15 cellular contexts compared by ENCODE assay signal in genomic region chr10:17476073-17476472, GRCh38. TPM values are rescaled to one million over a fixed set of nuclear protein-coding genes. Genes with fewer than 3 reads are reported as not detected.
DNase-seq lines count a peak whose midpoint lies in the region; ATAC-seq lines count a peak whose summit lies in the region.
"Had no signal": no experiment of that assay in that cellular context is flagged by ENCODE, and none has a peak within 500 bp of the region (broad histone marks: within the 10 kb centered on the region; RNA-seq: fewer than 3 reads in every experiment).

No MANE protein-coding gene starts in this region.

- intact Hi-C loops in activated T-helper 1 cell treated with anti-CD3 and anti-CD28 coated beads, Interleukin-12 subunit alpha, Interleukin-12 subunit beta, Interleukin-2, Interleukin-4 antibody, amounts not matched to agents 30 ng/mL and 10 ng/mL and 1 ng/mL, durations not matched to agents 14 hours and 24 hours and 36 hours (cut with micrococcal nuclease), result no loop called here

- H3K9me3 Mint-ChIP-seq in stimulated activated memory B cell treated with anti-CD40 and anti-IgM and Interleukin-4, amounts not matched to agents 10 μg/mL and 1 μg/mL and 100 μg/mL, for 72 hours, result peaks cover under 1% of the 10 kb centered on the region
- no peaks in the 10 kb centered on the region for H3K9me3 Mint-ChIP-seq in activated T-helper 1 cell treated with anti-CD3 and anti-CD28 coated beads, Interleukin-12 subunit alpha, Interleukin-12 subunit beta, Interleukin-2, Interleukin-4 antibody, amounts not matched to agents 30 ng/mL and 10 ng/mL and 1 ng/mL, durations not matched to agents 14 hours and 24 hours and 36 hours
- no peaks in the 10 kb centered on the region for H3K9me3 Mint-ChIP-seq in activated CD8-positive, alpha-beta memory T cell treated with anti-CD3 and anti-CD28 coated beads, Interleukin-2, amount 10 ng/mL, durations not matched to agents 7 days and 5 days (ENCODE audit: low read depth)

- no peak for DNase-seq in activated T-helper 1 cell treated with anti-CD3 and anti-CD28 coated beads, Interleukin-12 subunit alpha, Interleukin-12 subunit beta, Interleukin-2, Interleukin-4 antibody, amounts not matched to agents 30 ng/mL and 10 ng/mL and 1 ng/mL, durations not matched to agents 14 hours and 24 hours and 36 hours (ENCODE audit: low spot score)
- no peak for DNase-seq in activated CD8-positive, alpha-beta memory T cell treated with anti-CD3 and anti-CD28 coated beads, Interleukin-2, amount 10 ng/mL, durations not matched to agents 7 days and 5 days
- DNase-seq: activated CD4-positive, alpha-beta T cell treated with anti-CD3 and anti-CD28 coated beads for 36 hours; activated naive CD4-positive, alpha-beta T cell treated with anti-CD3 and anti-CD28 coated beads, Interleukin-2, amount 50 U/mL, for 16 hours; Caco-2; colonic mucosa; foreskin keratinocyte; right lobe of liver; substantia nigra had no signal

- CTCF ChIA-PET in activated CD8-positive, alpha-beta memory T cell treated with anti-CD3 and anti-CD28 coated beads, Interleukin-2, amount 10 ng/mL, durations not matched to agents 7 days and 5 days (lab: Charles Lee), result no interaction called here

- no peak overlapping the region for H3K27ac Mint-ChIP-seq in stimulated activated memory B cell treated with anti-CD40 and anti-IgM and Interleukin-4, amounts not matched to agents 10 μg/mL and 1 μg/mL and 100 μg/mL, for 72 hours
- no peak overlapping the region for H3K27ac Mint-ChIP-seq in activated T-helper 1 cell treated with anti-CD3 and anti-CD28 coated beads, Interleukin-12 subunit alpha, Interleukin-12 subunit beta, Interleukin-2, Interleukin-4 antibody, amounts not matched to agents 30 ng/mL and 10 ng/mL and 1 ng/mL, durations not matched to agents 14 hours and 24 hours and 36 hours
- no peak overlapping the region for H3K27ac Mint-ChIP-seq in activated CD8-positive, alpha-beta memory T cell treated with anti-CD3 and anti-CD28 coated beads, Interleukin-2, amount 10 ng/mL, durations not matched to agents 7 days and 5 days
- H3K27ac Mint-ChIP-seq: activated CD4-positive, alpha-beta T cell treated with anti-CD3 and anti-CD28 coated beads for 36 hours had no signal

- H3K4me1 Mint-ChIP-seq in stimulated activated memory B cell treated with anti-CD40 and anti-IgM and Interleukin-4, amounts not matched to agents 10 μg/mL and 1 μg/mL and 100 μg/mL, for 72 hours, result peaks cover 6% of the 10 kb centered on the region
- no peaks in the 10 kb centered on the region for H3K4me1 Mint-ChIP-seq in activated T-helper 1 cell treated with anti-CD3 and anti-CD28 coated beads, Interleukin-12 subunit alpha, Interleukin-12 subunit beta, Interleukin-2, Interleukin-4 antibody, amounts not matched to agents 30 ng/mL and 10 ng/mL and 1 ng/mL, durations not matched to agents 14 hours and 24 hours and 36 hours (ENCODE audit: low read depth)
- H3K4me1 Mint-ChIP-seq in activated CD8-positive, alpha-beta memory T cell treated with anti-CD3 and anti-CD28 coated beads, Interleukin-2, amount 10 ng/mL, durations not matched to agents 7 days and 5 days, result peaks cover 3% of the 10 kb centered on the region

- ATAC-seq in GM18868 (IDR thresholded peaks at IDR 0.05; ENCODE audit: unreplicated experiment) (peak; percentile 77), HG02610 (IDR thresholded peaks at IDR 0.05; ENCODE audit: unreplicated experiment) (peak; percentile 79), HG03354 (IDR thresholded peaks at IDR 0.05; ENCODE audit: poor library complexity, severe bottlenecking, unreplicated experiment) (peak; percentile 48), HG03571 (IDR thresholded peaks at IDR 0.05; ENCODE audit: unreplicated experiment) (no peak)
- ATAC-seq in stimulated activated memory B cell treated with anti-CD40 and anti-IgM and Interleukin-4, amounts not matched to agents 10 μg/mL and 1 μg/mL and 100 μg/mL, for 72 hours, result peak; percentile 36
- no peak for ATAC-seq in activated CD8-positive, alpha-beta memory T cell treated with anti-CD3 and anti-CD28 coated beads, Interleukin-2, amount 10 ng/mL, durations not matched to agents 7 days and 5 days
- ATAC-seq: activated CD4-positive, alpha-beta T cell treated with anti-CD3 and anti-CD28 coated beads for 36 hours; foreskin keratinocyte had no signal

- no peak overlapping the region for H3K4me3 Mint-ChIP-seq in stimulated activated memory B cell treated with anti-CD40 and anti-IgM and Interleukin-4, amounts not matched to agents 10 μg/mL and 1 μg/mL and 100 μg/mL, for 72 hours
- no peak overlapping the region for H3K4me3 Mint-ChIP-seq in activated T-helper 1 cell treated with anti-CD3 and anti-CD28 coated beads, Interleukin-12 subunit alpha, Interleukin-12 subunit beta, Interleukin-2, Interleukin-4 antibody, amounts not matched to agents 30 ng/mL and 10 ng/mL and 1 ng/mL, durations not matched to agents 14 hours and 24 hours and 36 hours
- H3K4me3 Mint-ChIP-seq in activated CD8-positive, alpha-beta memory T cell treated with anti-CD3 and anti-CD28 coated beads, Interleukin-2, amount 10 ng/mL, durations not matched to agents 7 days and 5 days, result no peak overlapping the region
- H3K4me3 Mint-ChIP-seq: activated CD4-positive, alpha-beta T cell treated with anti-CD3 and anti-CD28 coated beads for 36 hours had no signal

- H3K36me3 Mint-ChIP-seq in stimulated activated memory B cell treated with anti-CD40 and anti-IgM and Interleukin-4, amounts not matched to agents 10 μg/mL and 1 μg/mL and 100 μg/mL, for 72 hours, result no peaks in the 10 kb centered on the region
- H3K36me3 Mint-ChIP-seq in activated T-helper 1 cell treated with anti-CD3 and anti-CD28 coated beads, Interleukin-12 subunit alpha, Interleukin-12 subunit beta, Interleukin-2, Interleukin-4 antibody, amounts not matched to agents 30 ng/mL and 10 ng/mL and 1 ng/mL, durations not matched to agents 14 hours and 24 hours and 36 hours (ENCODE audit: low read depth), result no peaks in the 10 kb centered on the region
- H3K36me3 Mint-ChIP-seq in activated CD8-positive, alpha-beta memory T cell treated with anti-CD3 and anti-CD28 coated beads, Interleukin-2, amount 10 ng/mL, durations not matched to agents 7 days and 5 days, result no peaks in the 10 kb centered on the region

- H3K27me3 Mint-ChIP-seq in stimulated activated memory B cell treated with anti-CD40 and anti-IgM and Interleukin-4, amounts not matched to agents 10 μg/mL and 1 μg/mL and 100 μg/mL, for 72 hours, result peaks cover 49% of the 10 kb centered on the region
- peaks cover 20% of the 10 kb centered on the region for H3K27me3 Mint-ChIP-seq in activated T-helper 1 cell treated with anti-CD3 and anti-CD28 coated beads, Interleukin-12 subunit alpha, Interleukin-12 subunit beta, Interleukin-2, Interleukin-4 antibody, amounts not matched to agents 30 ng/mL and 10 ng/mL and 1 ng/mL, durations not matched to agents 14 hours and 24 hours and 36 hours (ENCODE audit: insufficient read depth)
- H3K27me3 Mint-ChIP-seq in activated CD8-positive, alpha-beta memory T cell treated with anti-CD3 and anti-CD28 coated beads, Interleukin-2, amount 10 ng/mL, durations not matched to agents 7 days and 5 days, result peaks cover 47% of the 10 kb centered on the region

RNA-seq across cellular contexts. Expression of gene ST8SIA6, which starts 21.7 kb away (rescaled TPM):
- total RNA-seq in activated T-helper 1 cell treated with anti-CD3 and anti-CD28 coated beads, Interleukin-12 subunit alpha, Interleukin-12 subunit beta, Interleukin-2, Interleukin-4 antibody, amounts not matched to agents 30 ng/mL and 10 ng/mL and 1 ng/mL, durations not matched to agents 14 hours and 24 hours and 36 hours, result not detected in 2 replicates
- not detected for total RNA-seq in activated CD8-positive, alpha-beta memory T cell treated with anti-CD3 and anti-CD28 coated beads, Interleukin-2, amount 10 ng/mL, durations not matched to agents 7 days and 5 days
- total RNA-seq: activated CD4-positive, alpha-beta T cell treated with anti-CD3 and anti-CD28 coated beads for 36 hours; OCI-LY7 had no signal

Comparison
In these comparisons a context has a peak if more than half of its experiments do, and no peak if none do; other contexts are left out.
1. ATAC-seq: peak in GM18868 (single experiment), HG02610 (single experiment), HG03354 (single experiment) and stimulated activated memory B cell treated with anti-CD40 and anti-IgM and Interleukin-4, amounts not matched to agents 10 μg/mL and 1 μg/mL and 100 μg/mL, for 72 hours (single experiment); none in HG03571 (single experiment) and activated CD8-positive, alpha-beta memory T cell treated with anti-CD3 and anti-CD28 coated beads, Interleukin-2, amount 10 ng/mL, durations not matched to agents 7 days and 5 days (single experiment).